In genomic region chr9:100602302-100602930, GRCh38 we compare ENCODE assay signal across 9 cellular contexts. TPM values are rescaled to one million over a fixed set of nuclear protein-coding genes. Genes with fewer than 3 reads are reported as not detected.
A peak's percentile ranks its signal among the peaks of the same experiment; 100 is the strongest.
DNase-seq lines count a peak whose midpoint lies in the region; ATAC-seq, FAIRE-seq and TF ChIP-seq lines count a peak whose summit lies in the region.
"Had no signal": no experiment of that assay in that cellular context is flagged by ENCODE, and none has a peak within 500 bp of the region (broad histone marks: within the 10 kb centered on the region; RNA-seq: fewer than 3 reads in every experiment).

No MANE protein-coding gene starts in this region.

- TF ChIP-seq RAD21 in HepG2 (CRISPR knock-in tag; IDR thresholded peaks at IDR 0.05), result no peak

- H3K27me3 Mint-ChIP-seq in H9 (ENCODE audit: low read depth) (no peaks in the 10 kb centered on the region), brain (peaks cover 5% of the 10 kb centered on the region)

- no peak overlapping the region for H4K5ac ChIP-seq in H9 (ENCODE audit: insufficient read length, low read depth, low read length)

- H3K79me2 ChIP-seq in H9 (ENCODE audit: insufficient read depth, low read length) (no peaks in the 10 kb centered on the region), HepG2 (ENCODE audit: insufficient read depth, low read length) (no peaks in the 10 kb centered on the region)

- in situ Hi-C loops in HepG2 (cut with HindIII; ENCODE audit: extremely low pct_ligation_motif_present, low pct_unique_long_range_greater_than_20kb), result loop anchor here (5.0 kb wide), 1 partner anchor 705 kb away; no protein-coding TSS in a partner anchor

- no peak overlapping the region for H3K27ac ChIP-seq in H9 (ENCODE audit: insufficient read length, low read depth, low read length)
- H3K27ac ChIP-seq in HepG2 (ENCODE audit: extremely low read length, insufficient read depth, low read length), result no peak overlapping the region

- ATAC-seq in HepG2 (peak; percentile 48), GM19467 (IDR thresholded peaks at IDR 0.05; ENCODE audit: unreplicated experiment) (no peak), HG02759 (IDR thresholded peaks at IDR 0.05; ENCODE audit: unreplicated experiment) (no peak)
- ATAC-seq in stimulated activated effector memory CD8-positive, alpha-beta T cell treated with anti-CD3 and anti-CD28 coated beads, Interleukin-12 subunit alpha, Interleukin-12 subunit beta, amount 100 ng/mL, for 72 hours, result no peak

- TF ChIP-seq CTCF in H9 (conservative IDR thresholded peaks at IDR 0.05) (peak; percentile 83), brain (conservative IDR thresholded peaks at IDR 0.05) (peak; percentile 74 to 80), HepG2 (CRISPR knock-in tag; IDR thresholded peaks at IDR 0.05) (peak; percentile 82)

- H3K9ac ChIP-seq in H9 (ENCODE audit: extremely low read depth, insufficient read length, low read length), result no peak overlapping the region
- H3K9ac ChIP-seq in HepG2 (ENCODE audit: insufficient read depth, low read depth, low read length), result no peak overlapping the region

- H3K18ac ChIP-seq in H9 (ENCODE audit: insufficient read length, low read depth, low read length), result no peak overlapping the region

- H4K91ac ChIP-seq in H9 (ENCODE audit: insufficient read length, low read depth, low read length), result no peak overlapping the region

- TF ChIP-seq POLR2A in HepG2 (IDR thresholded peaks at IDR 0.05; ENCODE audit: insufficient read depth in 1 of 2, low read depth in 2 of 2, low read length in 2 of 2), result no peak

- H3K27me3 ChIP-seq in H9 (ENCODE audit: insufficient read depth, low read length) (no peaks in the 10 kb centered on the region), HepG2 (ENCODE audit: control insufficient read depth in 1 of 2, insufficient read depth in 2 of 2, low read length in 2 of 2) (no peaks in the 10 kb centered on the region)

- intact Hi-C loops in HepG2 (cut with micrococcal nuclease; ENCODE audit: unreplicated experiment), result loop anchor here (5.0 to 10.0 kb wide), 3 partner anchors 100 to 930 kb away; partner anchors contain the start of gene RNF20

- WGBS in H9 (ENCODE audit: extremely low coverage, insufficient read length, low lambda C conversion rate), result no CpG with 5 or more reads among the region's 3 CpGs
- WGBS in HepG2 (ENCODE audit: low lambda C conversion rate), result 1% methylated on average over 3 of the region's 3 CpGs

- H3K36me3 ChIP-seq in HepG2 (replicated peaks in 1 of 2; ENCODE audit: control insufficient read depth in 1 of 2, insufficient read depth in 2 of 2, low read length in 2 of 2), result no peaks in the 10 kb centered on the region

- H2BK20ac ChIP-seq in H9 (ENCODE audit: low read depth, low read length, poor library complexity, severe bottlenecking), result no peak overlapping the region

- H3K23me2 ChIP-seq in H9 (ENCODE audit: insufficient read length, low read depth, low read length, poor library complexity, severe bottlenecking), result peaks cover 3% of the 10 kb centered on the region

- H3K9me3 ChIP-seq in H9 (ENCODE audit: control insufficient read depth, low read depth, low read length), result no peaks in the 10 kb centered on the region
- no peaks in the 10 kb centered on the region for H3K9me3 ChIP-seq in HepG2 (ENCODE audit: low read length)

- no peak overlapping the region for H3K4me3 ChIP-seq in HepG2 (replicated peaks in 1 of 3; ENCODE audit: insufficient read depth in 1 of 3, low read depth in 2 of 3, low read length in 3 of 3)

- H2BK120ac ChIP-seq in H9 (ENCODE audit: low read depth, low read length, poor library complexity, severe bottlenecking), result no peak overlapping the region

- POLR2A ChIA-PET in HepG2 (lab: Yijun Ruan, JAX), result interaction anchor here (2.2 kb wide), 1 partner anchor 709 kb away, joined by 10 read pairs; no protein-coding TSS in a partner anchor

- no peaks in the 10 kb centered on the region for H4K20me1 ChIP-seq in H9 (ENCODE audit: control insufficient read depth, insufficient read depth, insufficient read length)
- H4K20me1 ChIP-seq in HepG2 (ENCODE audit: insufficient read depth, low read length), result no peaks in the 10 kb centered on the region

- H3K79me1 ChIP-seq in H9 (ENCODE audit: insufficient read depth, low read depth, low read length, poor library complexity, severe bottlenecking), result no peaks in the 10 kb centered on the region

- H3K4me2 ChIP-seq in H9 (ENCODE audit: insufficient read depth, insufficient read length, low read length) (no peak overlapping the region), HepG2 (ENCODE audit: low read depth, low read length) (no peak overlapping the region)

- H3K4me1 Mint-ChIP-seq in H9 (peaks cover 29 to 39% of the 10 kb centered on the region in 2 experiments), brain (peaks cover 55% of the 10 kb centered on the region)
- peaks cover 20% of the 10 kb centered on the region for H3K4me1 Mint-ChIP-seq in stimulated activated effector memory CD8-positive, alpha-beta T cell treated with anti-CD3 and anti-CD28 coated beads, Interleukin-12 subunit alpha, Interleukin-12 subunit beta, amount 100 ng/mL, for 72 hours

- H3K4me3 Mint-ChIP-seq in H9 (no peak overlapping the region), brain (peak overlapping the region in 2 of 5 experiments; percentile 32 to 44)
- H3K4me3 Mint-ChIP-seq in stimulated activated effector memory CD8-positive, alpha-beta T cell treated with anti-CD3 and anti-CD28 coated beads, Interleukin-12 subunit alpha, Interleukin-12 subunit beta, amount 100 ng/mL, for 72 hours, result no peak overlapping the region
- H3K4me3 Mint-ChIP-seq: dendritic cell treated with granulocyte-macrophage colony-stimulating factor and Interleukin-4, amounts not matched to agents 40 ng/mL and 50 ng/mL, for 4 days had no signal

- H2AFZ ChIP-seq in H9 (ENCODE audit: low read length), result no peak overlapping the region
- H2AFZ ChIP-seq in HepG2 (ENCODE audit: low read length), result no peak overlapping the region

- peaks cover 2 to 6% of the 10 kb centered on the region in 2 experiments; a peak in 3 of 5 replicates for H3K9me3 Mint-ChIP-seq in H9
- H3K9me3 Mint-ChIP-seq in brain, result peaks cover 0 to 4% (median 0%) of the 10 kb centered on the region in 5 experiments
- no peaks in the 10 kb centered on the region for H3K9me3 Mint-ChIP-seq in stimulated activated effector memory CD8-positive, alpha-beta T cell treated with anti-CD3 and anti-CD28 coated beads, Interleukin-12 subunit alpha, Interleukin-12 subunit beta, amount 100 ng/mL, for 72 hours
- H3K9me3 Mint-ChIP-seq: dendritic cell treated with granulocyte-macrophage colony-stimulating factor and Interleukin-4, amounts not matched to agents 40 ng/mL and 50 ng/mL, for 4 days had no signal

- H3K14ac ChIP-seq in H9 (ENCODE audit: insufficient read depth, low read length), result no peak overlapping the region

- no peak overlapping the region for H2AK5ac ChIP-seq in H9 (ENCODE audit: insufficient read length, low read length)

- no peak overlapping the region for H2BK15ac ChIP-seq in H9 (ENCODE audit: low read depth, low read length)

- H2BK12ac ChIP-seq in H9 (ENCODE audit: insufficient read length, low read depth, low read length), result no peak overlapping the region

- no peak overlapping the region for H3K4ac ChIP-seq in H9 (ENCODE audit: low read depth, low read length)

- no peak overlapping the region for H4K8ac ChIP-seq in H9 (replicated peaks; ENCODE audit: insufficient read length, low read depth, low read length)

- no peak overlapping the region for H2BK5ac ChIP-seq in H9 (ENCODE audit: insufficient read length, low read length)

- no peak overlapping the region for H3T11ph ChIP-seq in H9 (ENCODE audit: low read length)

- H3K36me3 Mint-ChIP-seq in H9 (ENCODE audit: insufficient read depth in 1 of 3, low read depth in 3 of 3) (peaks cover 0 to 5% (median 0%) of the 10 kb centered on the region in 3 experiments; a peak in 1 of 7 replicates), brain (no peaks in the 10 kb centered on the region)
- H3K36me3 Mint-ChIP-seq in stimulated activated effector memory CD8-positive, alpha-beta T cell treated with anti-CD3 and anti-CD28 coated beads, Interleukin-12 subunit alpha, Interleukin-12 subunit beta, amount 100 ng/mL, for 72 hours, result no peaks in the 10 kb centered on the region

- peak; percentile 72 for FAIRE-seq in HepG2 (lab: Jason Lieb, UNC)

- peaks cover 3% of the 10 kb centered on the region; the same call in 1 of the 2 replicates for H3K4me1 ChIP-seq in H9 (ENCODE audit: insufficient read depth, low read length)
- H3K4me1 ChIP-seq in HepG2 (ENCODE audit: insufficient read depth, low read length), result peaks cover 24% of the 10 kb centered on the region

- H3K27ac Mint-ChIP-seq in H9, result peak overlapping the region in 2 of 3 experiments; percentile 2 to 6; a peak in 2 of 7 replicates
- H3K27ac Mint-ChIP-seq in brain, result peak overlapping the region; percentile 1 to 43 (median 25)
- no peak overlapping the region for H3K27ac Mint-ChIP-seq in stimulated activated effector memory CD8-positive, alpha-beta T cell treated with anti-CD3 and anti-CD28 coated beads, Interleukin-12 subunit alpha, Interleukin-12 subunit beta, amount 100 ng/mL, for 72 hours
- H3K27ac Mint-ChIP-seq: dendritic cell treated with granulocyte-macrophage colony-stimulating factor and Interleukin-4, amounts not matched to agents 40 ng/mL and 50 ng/mL, for 4 days had no signal

- no TSS peak for BruUV-seq in HepG2 (replicated peaks; lab: Mats Ljungman, UMichigan)

- TF ChIP-seq EP300 in HepG2 (IDR thresholded peaks at IDR 0.05; ENCODE audit: low read depth in 2 of 2, low read length in 2 of 2) (no peak), HepG2 (CRISPR knock-in tag; IDR thresholded peaks at IDR 0.05; ENCODE audit: borderline replicate concordance) (no peak)

- CTCF ChIA-PET in HepG2 (lab: Yijun Ruan, JAX; ENCODE audit: low intra/inter-chr PET ratio, low total read pairs), result interaction anchor here (2.7 kb wide), 1 partner anchor 709 kb away, joined by 33 read pairs; no protein-coding TSS in a partner anchor

- no peak overlapping the region for H3K56ac ChIP-seq in H9 (ENCODE audit: insufficient read length, low read depth, low read length)

- H3K23ac ChIP-seq in H9 (ENCODE audit: insufficient read length, low read depth, low read length), result no peak overlapping the region

- DNase-seq in AG08395 (ENCODE audit: low spot score), result peak; percentile 57
- DNase-seq in H9, result peak; percentile 60
- DNase-seq in NCI-H345 treated with DMSO at 0.1 percent for 48 hours (lab: John Stamatoyannopoulos, UW; ENCODE audit: unreplicated experiment), result peak; percentile 74
- peak; percentile 43 for DNase-seq in HepG2 (ENCODE audit: low spot score)
- DNase-seq in stimulated activated effector memory CD8-positive, alpha-beta T cell treated with anti-CD3 and anti-CD28 coated beads, Interleukin-12 subunit alpha, Interleukin-12 subunit beta, amount 100 ng/mL, for 72 hours (ENCODE audit: low spot score in 2 of 2), result no peak

RNA-seq across cellular contexts. Expression of gene CAVIN4, which starts 24.5 kb away (rescaled TPM):
- total RNA-seq in H9 (2021) (6.8 and 7.3 TPM in 2 replicates), HepG2 (2016; rRNA removed; fragmentation: Illumina TruSeq; extraction: Trizol) (0.53 and 1.00 TPM in 2 replicates)
- polyA plus RNA-seq in brain (ENCODE audit: insufficient read depth, low read depth, low replicate concordance) (3.9 TPM), HepG2 (2011; rRNA removed) (0.54 and 0.59 TPM in 2 replicates)
- total RNA-seq in HepG2 (2016; cell fraction: cytosol; rRNA removed; fragmentation: Illumina TruSeq; extraction: Trizol; ENCODE audit: low read depth), result 0.10 and 0.26 TPM in 2 replicates
- 0.59 and 0.65 TPM in 2 replicates for total RNA-seq in HepG2 (2016; cell fraction: insoluble cytoplasmic fraction; rRNA removed; fragmentation: Illumina TruSeq; extraction: Trizol)
- 0.31 and 0.49 TPM in 2 replicates for total RNA-seq in HepG2 (2016; cell fraction: membrane; rRNA removed; fragmentation: Illumina TruSeq; extraction: Trizol)
- total RNA-seq in HepG2 (2016; cell fraction: nucleus; rRNA removed; fragmentation: Illumina TruSeq; extraction: Trizol), result 1.6 and 2.0 TPM in 2 replicates
- polyA plus RNA-seq in HepG2 (2011; cell fraction: cytosol; rRNA removed), result 0.11 and 0.37 TPM in 2 replicates
- polyA plus RNA-seq in HepG2 (2011; cell fraction: nucleus; rRNA removed), result 0.56 and 1.6 TPM in 2 replicates
- 0.27 and 0.72 TPM in 2 replicates for polyA plus RNA-seq in HepG2 (2012)
- 0.05 TPM in 1 of 2 replicates, not detected in the other for polyA plus RNA-seq in HepG2 (2016; cell fraction: cytosol; fragmentation: Illumina TruSeq; extraction: Trizol; ENCODE audit: low read depth)
- polyA plus RNA-seq in HepG2 (2016; cell fraction: insoluble cytoplasmic fraction; fragmentation: Illumina TruSeq; extraction: Trizol; ENCODE audit: low read depth), result 0.47 and 0.58 TPM in 2 replicates
- 0.14 TPM in 2 replicates for polyA plus RNA-seq in HepG2 (2016; cell fraction: membrane; fragmentation: Illumina TruSeq; extraction: Trizol; ENCODE audit: low read depth)
- polyA plus RNA-seq in HepG2 (2016; cell fraction: nucleus; fragmentation: Illumina TruSeq; extraction: Trizol; ENCODE audit: insufficient read depth, low read depth), result 3.3 and 3.7 TPM in 2 replicates
- 0.16 TPM in 1 of 2 replicates, not detected in the other for polyA minus RNA-seq in HepG2 (2011; rRNA and poly(A)+ RNA removed; ENCODE audit: low replicate concordance)
- polyA minus RNA-seq in HepG2 (2011; cell fraction: cytosol; rRNA and poly(A)+ RNA removed), result 0.40 TPM in 1 of 2 replicates, not detected in the other
- 3.1 and 5.7 TPM in 2 replicates for polyA minus RNA-seq in HepG2 (2011; cell fraction: nucleus; rRNA and poly(A)+ RNA removed)

Comparison
In these comparisons a context has a peak if more than half of its experiments do, and no peak if none do; other contexts are left out.
1. DNase-seq: peak in AG08395 (single experiment), H9 (single experiment), NCI-H345 treated with DMSO at 0.1 percent for 48 hours (single experiment) and HepG2 (single experiment); none in stimulated activated effector memory CD8-positive, alpha-beta T cell treated with anti-CD3 and anti-CD28 coated beads, Interleukin-12 subunit alpha, Interleukin-12 subunit beta, amount 100 ng/mL, for 72 hours (0 of 2).
2. Peak in every context shown above with its lines, with median percentiles within 50 percentile points of each other: CTCF ChIP-seq.